8 cellular contexts compared by ENCODE assay signal in the genomic region with DNA sequence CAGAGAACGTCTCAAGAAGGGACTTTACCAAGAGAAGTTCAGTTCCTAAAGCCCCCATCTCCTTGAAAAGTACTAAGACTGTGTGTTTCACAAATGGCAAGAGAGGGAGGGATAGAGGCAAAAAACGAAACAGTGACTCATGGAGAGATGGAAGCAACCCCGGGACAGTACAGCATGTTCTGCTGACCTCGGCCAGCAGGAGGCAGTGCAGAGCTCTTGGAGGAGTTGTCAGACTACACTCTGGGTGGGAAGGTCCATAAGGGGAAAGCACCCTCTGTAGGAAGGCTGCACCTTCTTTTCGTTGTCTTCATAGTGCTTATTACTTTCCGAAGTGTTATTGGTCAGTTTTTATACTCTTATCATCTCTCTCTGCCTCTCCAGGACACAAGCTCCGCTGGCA.
DNase-seq lines count a peak whose midpoint lies in the region; ATAC-seq and TF ChIP-seq lines count a peak whose summit lies in the region.

No MANE protein-coding gene starts in this region.

- H4K20me1 ChIP-seq in MM.1S (ENCODE audit: insufficient read depth, low read length), result no peaks in the 10 kb centered on the region

- no peak overlapping the region for H3K4me3 Mint-ChIP-seq in mesothelial cell of epicardium

- H3K4me3 ChIP-seq in MM.1S (ENCODE audit: low read length) (no peak overlapping the region), coronary artery (no peak overlapping the region)

- ATAC-seq in GM18498 (IDR thresholded peaks at IDR 0.05; ENCODE audit: unreplicated experiment), result peak; percentile 59
- ATAC-seq in GM21381 (IDR thresholded peaks at IDR 0.05; ENCODE audit: unreplicated experiment), result no peak

- no peaks in the 10 kb centered on the region for H3K27me3 ChIP-seq in MM.1S (replicated peaks; ENCODE audit: insufficient read depth, low read length)

- no peaks in the 10 kb centered on the region for H3K4me1 ChIP-seq in MM.1S (ENCODE audit: low read length)

- H3K9me3 ChIP-seq in MM.1S (replicated peaks; ENCODE audit: insufficient read depth, low read length), result no peaks in the 10 kb centered on the region

- peak; percentile 53 for TF ChIP-seq CTCF in MM.1S (IDR thresholded peaks at IDR 0.05; ENCODE audit: low read length)
- peak; percentile 23 for TF ChIP-seq CTCF in coronary artery (IDR thresholded peaks at IDR 0.05)
- TF ChIP-seq CTCF in mesothelial cell of epicardium (IDR thresholded peaks at IDR 0.05; ENCODE audit: unreplicated experiment), result peak; percentile 33

- H3F3A ChIP-seq in MM.1S (ENCODE audit: insufficient read depth, low read length), result no peaks in the 10 kb centered on the region

- DNase-seq in A172 (ENCODE audit: low spot score) (peak; percentile 13), MM.1S (peak; percentile 24), coronary artery (ENCODE audit: low spot score) (no peak), mesothelial cell of epicardium (ENCODE audit: low spot score in 2 of 2, unreplicated experiment in 2 of 2) (peak in 1 of 2 experiments; percentile 43), substantia nigra (lab: John Stamatoyannopoulos, UW) (peak in 30 of 49 donors; percentile 2 to 66 (median 17))
- peak; percentile 41 for DNase-seq in activated CD4-positive, alpha-beta T cell treated with anti-CD3 and anti-CD28 coated beads for 1 hour

- no peaks in the 10 kb centered on the region for H3K36me3 ChIP-seq in MM.1S (replicated peaks; ENCODE audit: insufficient read depth, low read length)

- no peaks in the 10 kb centered on the region for H3K36me3 Mint-ChIP-seq in mesothelial cell of epicardium

- no peak overlapping the region for H2AFZ ChIP-seq in MM.1S (ENCODE audit: low read length)

- no peak overlapping the region for H3K4me2 ChIP-seq in MM.1S (ENCODE audit: low read depth, low read length)

- H3K4me1 Mint-ChIP-seq in mesothelial cell of epicardium, result peaks cover 20% of the 10 kb centered on the region

- H3K9ac ChIP-seq in MM.1S (ENCODE audit: low read length), result no peak overlapping the region

- peaks cover 5% of the 10 kb centered on the region for H3K27me3 Mint-ChIP-seq in mesothelial cell of epicardium (ENCODE audit: low read depth)

- no peaks in the 10 kb centered on the region for H3K9me2 ChIP-seq in MM.1S (replicated peaks; ENCODE audit: insufficient read depth, low read length)

- H3K79me2 ChIP-seq in MM.1S (ENCODE audit: low read length), result no peaks in the 10 kb centered on the region

- no peak overlapping the region for H3K27ac Mint-ChIP-seq in mesothelial cell of epicardium

- no peaks in the 10 kb centered on the region for H3K9me3 Mint-ChIP-seq in mesothelial cell of epicardium

- H3K27ac ChIP-seq in MM.1S (ENCODE audit: low read length), result no peak overlapping the region
- H3K27ac ChIP-seq in coronary artery, result no peak overlapping the region
- H3K27ac ChIP-seq in substantia nigra (ENCODE audit: low read depth, low read length, poor library complexity, severe bottlenecking), result no peak overlapping the region
